In genomic region chrX:140661657-140662056, GRCh38 we compare ENCODE assay signal across 16 cellular contexts. TPM values are rescaled to one million over a fixed set of nuclear protein-coding genes. Genes with fewer than 3 reads are reported as not detected.
A peak's percentile ranks its signal among the peaks of the same experiment; 100 is the strongest.
DNase-seq lines count a peak whose midpoint lies in the region; TF ChIP-seq lines count a peak whose summit lies in the region.
"Had no signal": no experiment of that assay in that cellular context is flagged by ENCODE, and none has a peak within 500 bp of the region (broad histone marks: within the 10 kb centered on the region; RNA-seq: fewer than 3 reads in every experiment).

No MANE protein-coding gene starts in this region.

- H3K27me3 ChIP-seq in neural progenitor cell, result no peaks in the 10 kb centered on the region
- H3K27me3 ChIP-seq: neutrophil had no signal

- no peaks in the 10 kb centered on the region for H3K4me1 ChIP-seq in neural progenitor cell

- no peaks in the 10 kb centered on the region for H3K9me3 Mint-ChIP-seq in chondrocyte (ENCODE audit: low read depth)
- no peaks in the 10 kb centered on the region for H3K9me3 Mint-ChIP-seq in neural progenitor cell
- H3K9me3 Mint-ChIP-seq in CD14-positive monocyte, result no peaks in the 10 kb centered on the region
- H3K9me3 Mint-ChIP-seq: activated naive CD4-positive, alpha-beta T cell treated with anti-CD3 and anti-CD28 coated beads for 36 hours; CD4-positive, CD25-positive, alpha-beta regulatory T cell had no signal

- no peaks in the 10 kb centered on the region for H3K4me1 Mint-ChIP-seq in chondrocyte (ENCODE audit: low read depth)
- H3K4me1 Mint-ChIP-seq in neural progenitor cell, result no peaks in the 10 kb centered on the region
- H3K4me1 Mint-ChIP-seq in CD14-positive monocyte, result no peaks in the 10 kb centered on the region
- H3K4me1 Mint-ChIP-seq: CD4-positive, CD25-positive, alpha-beta regulatory T cell had no signal

- H3K27me3 Mint-ChIP-seq in chondrocyte (ENCODE audit: low read depth) (peaks cover 19% of the 10 kb centered on the region), neural progenitor cell (ENCODE audit: insufficient read depth, low read depth) (peaks cover 5% of the 10 kb centered on the region), CD14-positive monocyte (ENCODE audit: low read depth in 3 of 3) (peaks cover 1 to 5% (median 2%) of the 10 kb centered on the region in 3 donors)
- H3K27me3 Mint-ChIP-seq: CD4-positive, CD25-positive, alpha-beta regulatory T cell had no signal

- H3K27ac Mint-ChIP-seq in chondrocyte (ENCODE audit: unreplicated experiment) (no peak overlapping the region), neural progenitor cell (no peak overlapping the region), CD14-positive monocyte (no peak overlapping the region)
- H3K27ac Mint-ChIP-seq: activated naive CD4-positive, alpha-beta T cell treated with anti-CD3 and anti-CD28 coated beads for 36 hours; CD4-positive, CD25-positive, alpha-beta regulatory T cell had no signal

- H3K36me3 Mint-ChIP-seq in chondrocyte (ENCODE audit: low read depth), result no peaks in the 10 kb centered on the region
- H3K36me3 Mint-ChIP-seq in neural progenitor cell, result no peaks in the 10 kb centered on the region
- no peaks in the 10 kb centered on the region for H3K36me3 Mint-ChIP-seq in CD14-positive monocyte
- H3K36me3 Mint-ChIP-seq: CD4-positive, CD25-positive, alpha-beta regulatory T cell had no signal

- no peak overlapping the region for H3K4me3 Mint-ChIP-seq in chondrocyte (ENCODE audit: unreplicated experiment)
- H3K4me3 Mint-ChIP-seq in neural progenitor cell, result no peak overlapping the region
- no peak overlapping the region for H3K4me3 Mint-ChIP-seq in CD14-positive monocyte
- H3K4me3 Mint-ChIP-seq: activated naive CD4-positive, alpha-beta T cell treated with anti-CD3 and anti-CD28 coated beads for 36 hours; CD4-positive, CD25-positive, alpha-beta regulatory T cell had no signal

- TF ChIP-seq CTCF in chondrocyte (IDR thresholded peaks at IDR 0.05), result peak; percentile 38
- TF ChIP-seq CTCF in neural progenitor cell (IDR thresholded peaks at IDR 0.05), result peak; percentile 47
- no peak for TF ChIP-seq CTCF in CD14-positive monocyte (IDR thresholded peaks at IDR 0.05)

- H3K27ac ChIP-seq in neural progenitor cell, result no peak overlapping the region
- H3K27ac ChIP-seq: coronary artery, neutrophil had no signal

- H3K4me2 ChIP-seq in neural progenitor cell, result no peak overlapping the region

- H3K4me3 ChIP-seq in neural progenitor cell, result no peak overlapping the region
- H3K4me3 ChIP-seq: coronary artery had no signal

- peak; percentile 28 for DNase-seq in DMS53 treated with DMSO at 0.1 percent for 48 hours (lab: John Stamatoyannopoulos, UW; ENCODE audit: unreplicated experiment)
- DNase-seq in NCI-H1417 (lab: John Stamatoyannopoulos, UW), result peak in 2 of 3 experiments; percentile 30 to 77
- no peak for DNase-seq in chondrocyte (ENCODE audit: low spot score)
- DNase-seq in neural progenitor cell (ENCODE audit: low spot score), result no peak
- DNase-seq in CD14-positive monocyte (ENCODE audit: low spot score), result no peak
- DNase-seq in kidney glomerular epithelial cell (lab: John Stamatoyannopoulos, UW), result no peak
- no peak for DNase-seq in activated effector memory CD4-positive, alpha-beta T cell treated with anti-CD3 and anti-CD28 coated beads, Interleukin-2, amount 50 U/mL, for 16 hours
- DNase-seq in stimulated activated CD4-positive, alpha-beta T cell treated with anti-CD3 and anti-CD28 coated beads, Interleukin-4, amount 100 ng/mL, for 1 hour, result no peak
- DNase-seq: activated naive CD4-positive, alpha-beta T cell treated with anti-CD3 and anti-CD28 coated beads for 36 hours; CD4-positive, CD25-positive, alpha-beta regulatory T cell; kidney; NCI-H2171 treated with DMSO at 0.1 percent for 48 hours; RPMI8226; T1000 had no signal

- no peaks in the 10 kb centered on the region for H3K79me2 ChIP-seq in neural progenitor cell (ENCODE audit: low read depth)

- no peak overlapping the region for H3K9ac ChIP-seq in neural progenitor cell

- intact Hi-C loops in CD14-positive monocyte (cut with micrococcal nuclease), result no loop called here

- peaks cover 6% of the 10 kb centered on the region for H3K9me3 ChIP-seq in neural progenitor cell (ENCODE audit: low read depth)
- H3K9me3 ChIP-seq: neutrophil had no signal

- no peaks in the 10 kb centered on the region for H4K20me1 ChIP-seq in neural progenitor cell (ENCODE audit: low read depth)

- no peaks in the 10 kb centered on the region for H3F3A ChIP-seq in neural progenitor cell (ENCODE audit: low read depth)

- H2AFZ ChIP-seq in neural progenitor cell (replicated peaks), result no peak overlapping the region

- no peaks in the 10 kb centered on the region for H3K36me3 ChIP-seq in neural progenitor cell
- H3K36me3 ChIP-seq: neutrophil had no signal

RNA-seq across cellular contexts. Expression of gene LINC00632, which starts 47.9 kb away (rescaled TPM):
- total RNA-seq in chondrocyte, result 617 to 626 TPM (median 624 TPM) in 3 replicates
- total RNA-seq in neural progenitor cell (ENCODE audit: low replicate concordance), result 12.0 and 13.7 TPM in 2 replicates
- not detected for polyA plus RNA-seq in CD14-positive monocyte
- total RNA-seq: activated naive CD4-positive, alpha-beta T cell treated with anti-CD3 and anti-CD28 coated beads for 36 hours had no signal
- polyA plus RNA-seq: CD4-positive, CD25-positive, alpha-beta regulatory T cell had no signal

Comparison
In these comparisons a context has a peak if more than half of its experiments do, and no peak if none do; other contexts are left out.
1. DNase-seq: peak in DMS53 treated with DMSO at 0.1 percent for 48 hours (single experiment) and NCI-H1417 (2 of 3); none in chondrocyte (single experiment), neural progenitor cell (single experiment), CD14-positive monocyte (single experiment), kidney glomerular epithelial cell (single experiment), activated effector memory CD4-positive, alpha-beta T cell treated with anti-CD3 and anti-CD28 coated beads, Interleukin-2, amount 50 U/mL, for 16 hours (single experiment) and stimulated activated CD4-positive, alpha-beta T cell treated with anti-CD3 and anti-CD28 coated beads, Interleukin-4, amount 100 ng/mL, for 1 hour (single experiment).
2. RNA of gene LINC00632, which starts 47.9 kb away (total RNA-seq): 617 to 626 TPM in chondrocyte; 12.0 to 13.7 TPM in neural progenitor cell; every median in the first group is over 10 times any median in the second.